Comparison of ENCODE assay signal across 20 cellular contexts in genomic region chr16:65728172-65728571, GRCh38.
DNase-seq lines count a peak whose midpoint lies in the region; ATAC-seq, FAIRE-seq and TF ChIP-seq lines count a peak whose summit lies in the region.
"Had no signal": no experiment of that assay in that cellular context is flagged by ENCODE, and none has a peak within 500 bp of the region (broad histone marks: within the 10 kb centered on the region; RNA-seq: fewer than 3 reads in every experiment).

No MANE protein-coding gene starts in this region.

- ATAC-seq in left cardiac atrium = peak in 1 of 2 donors; percentile 10
- no peak for ATAC-seq in GM21526 (IDR thresholded peaks at IDR 0.05; ENCODE audit: low FRiP score, unreplicated experiment)
- ATAC-seq in GM18517 (IDR thresholded peaks at IDR 0.05; ENCODE audit: unreplicated experiment) = no peak
- ATAC-seq: mucosa of descending colon had no signal

- intact Hi-C loops in left cardiac atrium (cut with DNase I) = loop anchor here in 1 of 2 donors (10.0 kb wide), 1 partner anchor 53 kb away; no protein-coding TSS in a partner anchor
- intact Hi-C loops in left ventricle myocardium inferior (cut with micrococcal nuclease) = no loop called here

- 61% methylated on average over 3 of the region's 3 CpGs; no CpG with 5 or more reads in 1 of the 2 experiments for WGBS in H1 (ENCODE audit: extremely low coverage in 1 of 2, insufficient coverage in 1 of 2, insufficient read length in 1 of 2, insufficient replicate concordance in 2 of 2, low coverage in 1 of 2, low lambda C conversion rate in 2 of 2, missing lambda C conversion rate in 1 of 2), 2 experiments

- H2AFZ ChIP-seq in H1 (ENCODE audit: low read length) = peak overlapping the region; percentile 34; the same call in 1 of the 2 replicates

- no peak overlapping the region for H4K5ac ChIP-seq in H1 (ENCODE audit: insufficient read length, low read depth, low read length)

- no peak overlapping the region for H3K56ac ChIP-seq in H1 (replicated peaks; ENCODE audit: insufficient read length, low read depth, low read length)

- no peak overlapping the region for H3K27ac ChIP-seq in left ventricle myocardium inferior (replicated peaks)
- no peak overlapping the region; the same call in 1 of the 2 replicates for H3K27ac ChIP-seq in H1 (ENCODE audit: low read depth, low read length)
- H3K27ac ChIP-seq: adrenal gland had no signal

- POLR2A ChIA-PET in H1 (lab: Charles Lee; ENCODE audit: partially characterized antibody) = no interaction called here

- H4K91ac ChIP-seq in H1 (replicated peaks; ENCODE audit: insufficient read length, low read length) = no peak overlapping the region

- no peak overlapping the region for H2BK120ac ChIP-seq in H1 (replicated peaks; ENCODE audit: low read depth, low read length)

- H3K79me2 ChIP-seq in H1 (ENCODE audit: control insufficient read depth in 1 of 2, insufficient read depth in 2 of 2, low read length in 2 of 2) = no peaks in the 10 kb centered on the region

- no peak overlapping the region for H2AK5ac ChIP-seq in H1 (ENCODE audit: low read depth, low read length)

- peak overlapping the region; percentile 84 for H3K18ac ChIP-seq in H1 (ENCODE audit: extremely low read depth, low read length)

- no peak overlapping the region for H3K4ac ChIP-seq in H1 (replicated peaks; ENCODE audit: insufficient read length, low read depth, low read length)

- H2BK15ac ChIP-seq in H1 (ENCODE audit: low read length) = no peak overlapping the region

- H3K4me1 Mint-ChIP-seq in type B pancreatic cell (ENCODE audit: unreplicated experiment) = peaks cover 17% of the 10 kb centered on the region
- H3K4me1 Mint-ChIP-seq: CD4-positive, CD25-positive, alpha-beta regulatory T cell had no signal

- H3K14ac ChIP-seq in H1 (ENCODE audit: insufficient read length) = no peak overlapping the region

- peak overlapping the region; percentile 26 to 31; a peak in 2 of 4 replicates for H3K4me2 ChIP-seq in H1 (ENCODE audit: insufficient read depth in 1 of 2, low read depth in 2 of 2, low read length in 2 of 2)

- FAIRE-seq in H1 (lab: Jason Lieb, UNC) = peak; percentile 76

- 0 out of 2 replicates have a peak overlapping the region, but pooled peaks have one; percentile 6 for H2BK20ac ChIP-seq in H1 (ENCODE audit: low read length)

- H3K4me3 Mint-ChIP-seq in type B pancreatic cell = no peak overlapping the region
- H3K4me3 Mint-ChIP-seq: CD4-positive, CD25-positive, alpha-beta regulatory T cell had no signal

- peak overlapping the region; percentile 59 for H3K27ac Mint-ChIP-seq in type B pancreatic cell
- H3K27ac Mint-ChIP-seq: CD4-positive, CD25-positive, alpha-beta regulatory T cell had no signal

- peaks cover 50% of the 10 kb centered on the region for H3K27me3 ChIP-seq in left ventricle myocardium inferior (ENCODE audit: low read depth)
- no peaks in the 10 kb centered on the region for H3K27me3 ChIP-seq in H1 (replicated peaks in 1 of 4; ENCODE audit: control insufficient read depth in 3 of 4, extremely low read depth in 1 of 4, insufficient read depth in 3 of 4, low read length in 3 of 4)
- H3K27me3 ChIP-seq: adrenal gland had no signal

- no peak overlapping the region for H4K8ac ChIP-seq in H1 (ENCODE audit: extremely low read depth, insufficient read depth, low read length)

- no peaks in the 10 kb centered on the region for H3K36me3 ChIP-seq in left ventricle myocardium inferior
- no peaks in the 10 kb centered on the region for H3K36me3 ChIP-seq in H1 (ENCODE audit: control insufficient read depth in 2 of 4, insufficient read depth in 4 of 4, low read length in 3 of 4)
- H3K36me3 ChIP-seq: adrenal gland had no signal

- TF ChIP-seq RAD21 in H1 (IDR thresholded peaks at IDR 0.05 in 1 of 2, conservative IDR thresholded peaks at IDR 0.05 in 1 of 2; ENCODE audit: low read depth in 2 of 2, low read length in 2 of 2) = no peak

- no peak for TF ChIP-seq POLR2A in H1 (IDR thresholded peaks at IDR 0.05; ENCODE audit: control extremely low read depth in 1 of 2, low read depth in 2 of 2, low read length in 2 of 2)

- peak; percentile 27 for DNase-seq in left cardiac atrium
- DNase-seq in left ventricle myocardium inferior = no peak
- no peak for DNase-seq in H1 (ENCODE audit: low read depth in 1 of 2, low spot score in 2 of 2)
- peak; percentile 58 for DNase-seq in left kidney (ENCODE audit: low read depth, low spot score)
- no peak for DNase-seq in type B pancreatic cell (ENCODE audit: extremely low spot score, unreplicated experiment)
- no peak for DNase-seq in COLO829 (ENCODE audit: low spot score)
- DNase-seq: ACHN; activated CD4-positive, alpha-beta T cell treated with anti-CD3 and anti-CD28 coated beads for 4 hours; activated effector memory CD4-positive, alpha-beta T cell treated with anti-CD3 and anti-CD28 coated beads, Interleukin-2, amount 50 U/mL, for 16 hours; adrenal gland; CD4-positive, CD25-positive, alpha-beta regulatory T cell; DMS79; HCEC 1CT; Kasumi-1; mucosa of descending colon; NCI-H1417; stimulated activated CD4-positive, alpha-beta T cell treated with anti-CD3 and anti-CD28 coated beads, Interleukin-4, amount 100 ng/mL, for 1 hour; T1000 had no signal

- CTCF ChIA-PET in H1 (lab: Charles Lee; ENCODE audit: partially characterized antibody) = interaction anchor here (0.7 to 3.7 kb wide), 4 partner anchors 8 to 1216 kb away, joined by 3 to 8 read pairs (median 3); no protein-coding TSS in a partner anchor

- peaks cover 6% of the 10 kb centered on the region for H3K9me3 Mint-ChIP-seq in type B pancreatic cell

- H3K4me3 ChIP-seq in left ventricle myocardium inferior (no peak overlapping the region), H1 (ENCODE audit: extremely low read depth in 1 of 4, insufficient read depth in 2 of 4, low read depth in 3 of 4, low read length in 4 of 4) (no peak overlapping the region)
- H3K4me3 ChIP-seq: adrenal gland, mucosa of descending colon had no signal

- no peak overlapping the region for H3K23ac ChIP-seq in H1 (ENCODE audit: insufficient read length)

- H3K36me3 Mint-ChIP-seq in type B pancreatic cell = peaks cover 7% of the 10 kb centered on the region
- H3K36me3 Mint-ChIP-seq: CD4-positive, CD25-positive, alpha-beta regulatory T cell had no signal

- H3K23me2 ChIP-seq in H1 (ENCODE audit: low read depth, low read length) = 0 out of 2 replicates have a peak, but pooled peaks cover 2% of the 10 kb centered on the region

- H4K20me1 ChIP-seq in H1 (replicated peaks in 1 of 2; ENCODE audit: control insufficient read depth in 1 of 2, insufficient read depth in 2 of 2, low read length in 2 of 2) = no peaks in the 10 kb centered on the region

- peaks cover 16% of the 10 kb centered on the region for H3K27me3 Mint-ChIP-seq in type B pancreatic cell
- H3K27me3 Mint-ChIP-seq: CD4-positive, CD25-positive, alpha-beta regulatory T cell had no signal

- H3K79me1 ChIP-seq in H1 (ENCODE audit: low read depth, low read length) = no peaks in the 10 kb centered on the region

- no peak overlapping the region for H3K9ac ChIP-seq in H1 (replicated peaks in 1 of 4; ENCODE audit: extremely low read depth in 1 of 4, low read depth in 3 of 4, low read length in 3 of 4)

- H3K4me1 ChIP-seq in left ventricle myocardium inferior (peaks cover 19% of the 10 kb centered on the region), H1 (replicated peaks in 1 of 4; ENCODE audit: control insufficient read depth in 3 of 4, insufficient read depth in 4 of 4, low read length in 3 of 4) (peaks cover 5 to 26% (median 14%) of the 10 kb centered on the region in 4 experiments; a peak in 5 of 7 replicates)

- no peak for TF ChIP-seq EP300 in H1 (IDR thresholded peaks at IDR 0.05; ENCODE audit: borderline replicate concordance in 1 of 2, low read depth in 2 of 2, low read length in 2 of 2)

- peak overlapping the region; percentile 78; the same call in 1 of the 2 replicates for H2BK12ac ChIP-seq in H1 (ENCODE audit: low read depth, low read length)

- peak overlapping the region; percentile 79; the same call in 1 of the 2 replicates for H2BK5ac ChIP-seq in H1 (ENCODE audit: low read depth, low read length)

- TF ChIP-seq CTCF in left ventricle myocardium inferior (IDR thresholded peaks at IDR 0.05; ENCODE audit: borderline replicate concordance) (no peak), H1 (IDR thresholded peaks at IDR 0.05; ENCODE audit: control extremely low read depth in 1 of 3, insufficient read depth in 1 of 3, low read depth in 1 of 3, low read length in 3 of 3) (no peak), type B pancreatic cell (conservative IDR thresholded peaks at IDR 0.05) (no peak)

- H3K9me3 ChIP-seq in left ventricle myocardium inferior (replicated peaks) (peaks cover 11% of the 10 kb centered on the region), H1 (ENCODE audit: insufficient read depth in 2 of 2, low read depth in 1 of 2, low read length in 1 of 2) (peaks cover 3 to 7% of the 10 kb centered on the region in 2 experiments; a peak in 2 of 4 replicates)
- H3K9me3 ChIP-seq: adrenal gland, mucosa of descending colon had no signal

TF ChIP-seq in H1, 55 proteins besides CTCF, POLR2A, EP300 and RAD21:
- TF ChIP-seq NANOG (IDR thresholded peaks at IDR 0.05; ENCODE audit: insufficient read depth, low read depth, low read length, poor library complexity, severe bottlenecking) (peak; percentile 26), SP1 (IDR thresholded peaks at IDR 0.05; ENCODE audit: low read depth, low read length) (peak; percentile 84), CTBP2 (IDR thresholded peaks at IDR 0.05; ENCODE audit: borderline replicate concordance, insufficient read depth, insufficient read length, low read length) (no peak)

Comparison
In these comparisons a context has a peak if more than half of its experiments do, and no peak if none do; other contexts are left out.
1. DNase-seq: peak in left cardiac atrium (single experiment) and left kidney (single experiment); none in left ventricle myocardium inferior (single experiment), H1 (0 of 2), type B pancreatic cell (single experiment) and COLO829 (single experiment).